In genomic region chr19:57321164-57321563, GRCh38 we compare ENCODE assay signal across 8 cellular contexts. TPM values are rescaled to one million over a fixed set of nuclear protein-coding genes. Genes with fewer than 3 reads are reported as not detected.
A peak's percentile ranks its signal among the peaks of the same experiment; 100 is the strongest.
DNase-seq lines count a peak whose midpoint lies in the region; ATAC-seq and TF ChIP-seq lines count a peak whose summit lies in the region.

No MANE protein-coding gene starts in this region.

- no peaks in the 10 kb centered on the region for H3K9me2 ChIP-seq in SK-N-SH

- no peaks in the 10 kb centered on the region for H4K20me1 ChIP-seq in SK-N-SH (ENCODE audit: insufficient read depth)

- peak overlapping the region; percentile 93; the same call in 1 of the 2 replicates for H2AFZ ChIP-seq in SK-N-SH (ENCODE audit: low read depth)

- TF ChIP-seq CTCF in SK-N-SH (IDR thresholded peaks at IDR 0.05) (no peak), WTC11 (IDR thresholded peaks at IDR 0.05) (no peak)

- H3K79me2 ChIP-seq in SK-N-SH (ENCODE audit: insufficient read depth) = peaks cover 48% of the 10 kb centered on the region

- peaks cover 13% of the 10 kb centered on the region for H3K27me3 Mint-ChIP-seq in WTC11 (ENCODE audit: low read depth)
- H3K27me3 Mint-ChIP-seq in stimulated activated naive CD8-positive, alpha-beta T cell treated with anti-CD3 and anti-CD28 coated beads, Interleukin-15, amount 100 ng/mL, for 72 hours = peaks cover 21% of the 10 kb centered on the region

- H3K27me3 ChIP-seq in SK-N-SH (ENCODE audit: insufficient read depth) = no peaks in the 10 kb centered on the region; the same call in 1 of the 2 replicates

- peak overlapping the region; percentile 92 for H3K9ac ChIP-seq in SK-N-SH

- peaks cover 7 to 12% of the 10 kb centered on the region in 2 experiments; a peak in 2 of 4 replicates for H3K4me1 ChIP-seq in SK-N-SH (ENCODE audit: control insufficient read depth in 1 of 2, insufficient read depth in 2 of 2, low read depth in 1 of 2, low read length in 1 of 2)

- peak overlapping the region in 1 of 2 experiments; percentile 69; a peak in 1 of 4 replicates for H3K27ac ChIP-seq in SK-N-SH (ENCODE audit: low read depth in 2 of 2, low read length in 1 of 2)

- H3K4me3 ChIP-seq in SK-N-SH (ENCODE audit: low read depth in 2 of 2, low read length in 1 of 2) = peak overlapping the region; percentile 89 to 95
- peak overlapping the region; percentile 89 for H3K4me3 ChIP-seq in iPS-11a (ENCODE audit: low read depth, low read length)

- H3K4me2 ChIP-seq in SK-N-SH = peak overlapping the region; percentile 93

- H3K36me3 Mint-ChIP-seq in WTC11 = peaks cover 21% of the 10 kb centered on the region

- DNase-seq in SK-N-SH = no peak
- DNase-seq in WTC11 (ENCODE audit: low spot score) = no peak
- no peak for DNase-seq in stimulated activated naive CD8-positive, alpha-beta T cell treated with anti-CD3 and anti-CD28 coated beads, Interleukin-15, amount 100 ng/mL, for 72 hours
- DNase-seq in NCI-H2227 treated with DMSO at 0.1 percent for 48 hours (lab: John Stamatoyannopoulos, UW) = no peak
- no peak for DNase-seq in ureter (ENCODE audit: low spot score)
- no peak for DNase-seq in stimulated activated CD4-positive, alpha-beta T cell treated with anti-CD3 and anti-CD28 coated beads, Interleukin-2, amount 100 ng/mL, for 24 hours

- no peaks in the 10 kb centered on the region for H3K9me3 Mint-ChIP-seq in WTC11
- H3K9me3 Mint-ChIP-seq in stimulated activated naive CD8-positive, alpha-beta T cell treated with anti-CD3 and anti-CD28 coated beads, Interleukin-15, amount 100 ng/mL, for 72 hours = peaks cover 18 to 44% of the 10 kb centered on the region in 2 donors

- peaks cover 5% of the 10 kb centered on the region for H3F3A ChIP-seq in SK-N-SH (replicated peaks; ENCODE audit: insufficient read depth)

- H3K4me3 Mint-ChIP-seq in WTC11 = peak overlapping the region; percentile 87
- peak overlapping the region; percentile 93 to 97 for H3K4me3 Mint-ChIP-seq in stimulated activated naive CD8-positive, alpha-beta T cell treated with anti-CD3 and anti-CD28 coated beads, Interleukin-15, amount 100 ng/mL, for 72 hours

- H3K4me1 Mint-ChIP-seq in WTC11 = peaks cover 18% of the 10 kb centered on the region
- peaks cover 25% of the 10 kb centered on the region for H3K4me1 Mint-ChIP-seq in stimulated activated naive CD8-positive, alpha-beta T cell treated with anti-CD3 and anti-CD28 coated beads, Interleukin-15, amount 100 ng/mL, for 72 hours

- POLR2A ChIA-PET in SK-N-SH (lab: Yijun Ruan, JAX) = no interaction called here
- POLR2A ChIA-PET in WTC11 (lab: Charles Lee) = interaction anchor here (1.6 kb wide), 1 partner anchor 29 kb away, joined by 3 read pairs; no protein-coding TSS in a partner anchor

- TF ChIP-seq RAD21 in SK-N-SH (IDR thresholded peaks at IDR 0.05; ENCODE audit: low read length) = no peak

- CTCF ChIA-PET in SK-N-SH (lab: Yijun Ruan, JAX) = no interaction called here
- CTCF ChIA-PET in WTC11 (lab: Charles Lee) = no interaction called here

- no peak for ATAC-seq in SK-N-SH treated with all-trans-retinoic acid at 6 μM for 48 hours
- ATAC-seq in WTC11 = no peak
- no peak for ATAC-seq in stimulated activated naive CD8-positive, alpha-beta T cell treated with anti-CD3 and anti-CD28 coated beads, Interleukin-15, amount 100 ng/mL, for 72 hours

- TF ChIP-seq EP300 in SK-N-SH (IDR thresholded peaks at IDR 0.05; ENCODE audit: borderline replicate concordance in 1 of 2, low read depth in 1 of 2, low read length in 1 of 2) = no peak

- 28% methylated on average over 8 of the region's 8 CpGs for WGBS in SK-N-SH (ENCODE audit: low lambda C conversion rate)

- peak overlapping the region; percentile 67 for H3K27ac Mint-ChIP-seq in WTC11
- peak overlapping the region; percentile 97 to 99 for H3K27ac Mint-ChIP-seq in stimulated activated naive CD8-positive, alpha-beta T cell treated with anti-CD3 and anti-CD28 coated beads, Interleukin-15, amount 100 ng/mL, for 72 hours

- peaks cover 14 to 20% of the 10 kb centered on the region in 2 experiments for H3K36me3 ChIP-seq in SK-N-SH (replicated peaks in 1 of 2; ENCODE audit: control insufficient read depth in 1 of 2, insufficient read depth in 2 of 2, low read length in 1 of 2)

- H3K9me3 ChIP-seq in SK-N-SH = no peaks in the 10 kb centered on the region

TF ChIP-seq in SK-N-SH, 30 proteins besides CTCF, POLR2A, EP300 and RAD21 (continues in another document):
- TF ChIP-seq FOSL2 (IDR thresholded peaks at IDR 0.05; ENCODE audit: borderline replicate concordance, low read depth) (no peak), FOXM1 (IDR thresholded peaks at IDR 0.05; ENCODE audit: low read depth) (no peak), POLR2AphosphoS5 (IDR thresholded peaks at IDR 0.05; ENCODE audit: low read depth, low read length) (no peak), EZH2phosphoT487 (IDR thresholded peaks at IDR 0.05; ENCODE audit: borderline replicate concordance, low read depth) (no peak)

TF ChIP-seq in SK-N-SH treated with all-trans-retinoic acid at 6 μM for 48 hours, 23 proteins besides CTCF, POLR2A, EP300 and RAD21 (continues in another document):
- TF ChIP-seq CREB5 (CRISPR knock-in tag; IDR thresholded peaks at IDR 0.05; ENCODE audit: low read depth) (no peak), TCF4 (CRISPR knock-in tag; IDR thresholded peaks at IDR 0.05; ENCODE audit: borderline replicate concordance) (no peak), SNAI2 (CRISPR knock-in tag; IDR thresholded peaks at IDR 0.05) (no peak), ZFP30 (CRISPR knock-in tag; IDR thresholded peaks at IDR 0.05) (no peak)

TF ChIP-seq in WTC11, 78 proteins besides CTCF, POLR2A, EP300 and RAD21 (continues in another document):
- TF ChIP-seq IRF2 (CRISPR knock-in tag; IDR thresholded peaks at IDR 0.05; ENCODE audit: borderline replicate concordance, low read depth) = no peak
- no peak for TF ChIP-seq FOXJ3 (CRISPR knock-in tag; IDR thresholded peaks at IDR 0.05; ENCODE audit: borderline replicate concordance)
- TF ChIP-seq ATF2 (CRISPR knock-in tag; IDR thresholded peaks at IDR 0.05; ENCODE audit: borderline replicate concordance, low read depth) = no peak
- no peak for TF ChIP-seq NR2C2 (CRISPR knock-in tag; IDR thresholded peaks at IDR 0.05)
- TF ChIP-seq ZNF416 (CRISPR knock-in tag; IDR thresholded peaks at IDR 0.05) = no peak
- TF ChIP-seq FOXP4 (CRISPR knock-in tag; IDR thresholded peaks at IDR 0.05) = no peak
- no peak for TF ChIP-seq ZSCAN18 (CRISPR knock-in tag; IDR thresholded peaks at IDR 0.05)

RNA-seq across cellular contexts. Expression of gene ZNF543, which starts 0.9 kb away (rescaled TPM):
- polyA plus RNA-seq in SK-N-SH (2012; rRNA removed) = 1.2 and 1.7 TPM in 2 replicates
- polyA plus RNA-seq in SK-N-SH (2012; cell fraction: cytosol; rRNA removed) = 1.1 and 1.7 TPM in 2 replicates
- polyA plus RNA-seq in SK-N-SH (2012; cell fraction: nucleus; rRNA removed) = 1.0 and 1.6 TPM in 2 replicates
- 8.3 to 8.9 TPM (median 8.4 TPM) in 3 replicates for total RNA-seq in WTC11 (2021)
- 11.7 TPM for total RNA-seq in ureter

RNA-seq across cellular contexts. Expression of gene ZNF304, which starts 29.9 kb away (rescaled TPM):
- polyA plus RNA-seq in SK-N-SH (2012; rRNA removed) = 2.5 and 3.7 TPM in 2 replicates
- polyA plus RNA-seq in SK-N-SH (2012; cell fraction: cytosol; rRNA removed) = 2.2 and 2.6 TPM in 2 replicates
- polyA plus RNA-seq in SK-N-SH (2012; cell fraction: nucleus; rRNA removed) = 2.6 and 5.6 TPM in 2 replicates
- total RNA-seq in WTC11 (2021) (10.4 to 11.0 TPM (median 10.8 TPM) in 3 replicates), ureter (13.6 TPM)

RNA-seq across cellular contexts. Expression of gene ZNF460, which starts 40.9 kb away (rescaled TPM):
- 2.4 and 4.3 TPM in 2 replicates for polyA plus RNA-seq in SK-N-SH (2012; rRNA removed)
- 1.4 and 1.5 TPM in 2 replicates for polyA plus RNA-seq in SK-N-SH (2012; cell fraction: cytosol; rRNA removed)
- polyA plus RNA-seq in SK-N-SH (2012; cell fraction: nucleus; rRNA removed) = 6.6 and 8.8 TPM in 2 replicates
- total RNA-seq in WTC11 (2021) = 50.8 to 62.9 TPM (median 52.2 TPM) in 3 replicates
- total RNA-seq in ureter = 101 TPM

RNA-seq across cellular contexts. Expression of gene TRAPPC2B, which starts 42.2 kb away (rescaled TPM):
- 21.0 and 22.2 TPM in 2 replicates for polyA plus RNA-seq in SK-N-SH (2012; rRNA removed)
- 21.3 and 22.0 TPM in 2 replicates for polyA plus RNA-seq in SK-N-SH (2012; cell fraction: cytosol; rRNA removed)
- polyA plus RNA-seq in SK-N-SH (2012; cell fraction: nucleus; rRNA removed) = 10.2 and 10.9 TPM in 2 replicates
- 10.5 to 11.7 TPM (median 10.5 TPM) in 3 replicates for total RNA-seq in WTC11 (2021)
- 7.6 TPM for total RNA-seq in ureter

RNA-seq across cellular contexts. Expression of gene ZNF547, which starts 42.2 kb away (rescaled TPM):
- 1.5 and 1.7 TPM in 2 replicates for polyA plus RNA-seq in SK-N-SH (2012; rRNA removed)
- 0.94 and 1.0 TPM in 2 replicates for polyA plus RNA-seq in SK-N-SH (2012; cell fraction: cytosol; rRNA removed)
- 6.8 and 7.1 TPM in 2 replicates for polyA plus RNA-seq in SK-N-SH (2012; cell fraction: nucleus; rRNA removed)
- 2.3 to 2.7 TPM (median 2.4 TPM) in 3 replicates for total RNA-seq in WTC11 (2021)
- 4.5 TPM for total RNA-seq in ureter
